In genomic region chr2:73823916-73824523, GRCh38 we compare ENCODE assay signal across 8 cellular contexts. TPM values are rescaled to one million over a fixed set of nuclear protein-coding genes. Genes with fewer than 3 reads are reported as not detected.
DNase-seq lines count a peak whose midpoint lies in the region; ATAC-seq, FAIRE-seq and TF ChIP-seq lines count a peak whose summit lies in the region.

No MANE protein-coding gene starts in this region.

- no peak overlapping the region for H3K27ac Mint-ChIP-seq in stimulated activated memory B cell treated with anti-CD40 and anti-IgM and Interleukin-4, amounts not matched to agents 10 μg/mL and 1 μg/mL and 100 μg/mL, for 72 hours

- no peak for TF ChIP-seq EP300 in SK-N-SH (IDR thresholded peaks at IDR 0.05; ENCODE audit: borderline replicate concordance in 1 of 2, low read depth in 1 of 2, low read length in 1 of 2)

- FAIRE-seq in A204.1 (lab: Jason Lieb, UNC) = peak; percentile 96

- no peak for TF ChIP-seq POLR2A in erythroblast (IDR thresholded peaks at IDR 0.05; ENCODE audit: low read length)

- no peaks in the 10 kb centered on the region for H3K9me3 Mint-ChIP-seq in stimulated activated memory B cell treated with anti-CD40 and anti-IgM and Interleukin-4, amounts not matched to agents 10 μg/mL and 1 μg/mL and 100 μg/mL, for 72 hours

- no peak overlapping the region for H2AFZ ChIP-seq in SK-N-SH (ENCODE audit: low read depth)

- TF ChIP-seq RAD21 in SK-N-SH (IDR thresholded peaks at IDR 0.05; ENCODE audit: low read length) = peak; percentile 91

- POLR2A ChIA-PET in SK-N-SH (lab: Yijun Ruan, JAX) = interaction anchor here (0.7 to 1.9 kb wide), 2 partner anchors 296 to 327 kb away, joined by 3 to 6 read pairs; no protein-coding TSS in a partner anchor

- H3K4me1 Mint-ChIP-seq in stimulated activated memory B cell treated with anti-CD40 and anti-IgM and Interleukin-4, amounts not matched to agents 10 μg/mL and 1 μg/mL and 100 μg/mL, for 72 hours = peaks cover 48% of the 10 kb centered on the region

- peaks cover 5% of the 10 kb centered on the region for H3F3A ChIP-seq in SK-N-SH (replicated peaks; ENCODE audit: insufficient read depth)

- H3K4me3 ChIP-seq in SK-N-SH (ENCODE audit: low read depth in 2 of 2, low read length in 1 of 2) (peak overlapping the region in 1 of 2 experiments; percentile 23; a peak in 1 of 4 replicates), neutrophil (ENCODE audit: low read depth in 1 of 2, low read length in 1 of 2) (no peak overlapping the region)

- H3K27ac ChIP-seq in SK-N-SH (ENCODE audit: low read depth in 2 of 2, low read length in 1 of 2) = no peak overlapping the region
- no peak overlapping the region for H3K27ac ChIP-seq in neutrophil

- no peaks in the 10 kb centered on the region for H3K36me3 Mint-ChIP-seq in stimulated activated memory B cell treated with anti-CD40 and anti-IgM and Interleukin-4, amounts not matched to agents 10 μg/mL and 1 μg/mL and 100 μg/mL, for 72 hours

- H3K4me1 ChIP-seq in SK-N-SH (ENCODE audit: control insufficient read depth in 1 of 2, insufficient read depth in 2 of 2, low read depth in 1 of 2, low read length in 1 of 2) (no peaks in the 10 kb centered on the region), neutrophil (ENCODE audit: control insufficient read depth in 1 of 2, insufficient read depth in 1 of 2, low read depth in 1 of 2, low read length in 1 of 2) (peaks cover 8 to 9% of the 10 kb centered on the region in 2 experiments)

- no peak overlapping the region for H3K4me3 Mint-ChIP-seq in stimulated activated memory B cell treated with anti-CD40 and anti-IgM and Interleukin-4, amounts not matched to agents 10 μg/mL and 1 μg/mL and 100 μg/mL, for 72 hours

- H3K9me3 ChIP-seq in SK-N-SH = no peaks in the 10 kb centered on the region
- H3K9me3 ChIP-seq in neutrophil = no peaks in the 10 kb centered on the region

- no peaks in the 10 kb centered on the region for H4K20me1 ChIP-seq in SK-N-SH (ENCODE audit: insufficient read depth)

- H3K9me2 ChIP-seq in SK-N-SH = no peaks in the 10 kb centered on the region

- H3K9ac ChIP-seq in SK-N-SH = no peak overlapping the region

- H3K27me3 Mint-ChIP-seq in stimulated activated memory B cell treated with anti-CD40 and anti-IgM and Interleukin-4, amounts not matched to agents 10 μg/mL and 1 μg/mL and 100 μg/mL, for 72 hours = no peaks in the 10 kb centered on the region

- H3K36me3 ChIP-seq in SK-N-SH (replicated peaks in 1 of 2; ENCODE audit: control insufficient read depth in 1 of 2, insufficient read depth in 2 of 2, low read length in 1 of 2) (no peaks in the 10 kb centered on the region), neutrophil (no peaks in the 10 kb centered on the region)

- H3K27me3 ChIP-seq in SK-N-SH (ENCODE audit: insufficient read depth) (0 out of 2 replicates have a peak, but pooled peaks cover 9% of the 10 kb centered on the region), neutrophil (peaks cover 4% of the 10 kb centered on the region)

- DNase-seq in GF-D8 (lab: John Stamatoyannopoulos, UW) (peak; percentile 41), NCI-H1436 (lab: John Stamatoyannopoulos, UW) (peak; percentile 58), SK-N-SH (peak; percentile 67), erythroblast (lab: John Stamatoyannopoulos, UW) (peak; percentile 84 to 89)

- CTCF ChIA-PET in SK-N-SH (lab: Yijun Ruan, JAX) = interaction anchor here (0.7 to 9.4 kb wide), 55 partner anchors 9 to 753 kb away, joined by 3 to 155 read pairs (median 4); partner anchors contain the start of genes BOLA3, MOB1A and MTHFD2

- ATAC-seq in stimulated activated memory B cell treated with anti-CD40 and anti-IgM and Interleukin-4, amounts not matched to agents 10 μg/mL and 1 μg/mL and 100 μg/mL, for 72 hours = no peak
- no peak for ATAC-seq in HG03045 (IDR thresholded peaks at IDR 0.05; ENCODE audit: unreplicated experiment)

- H3K4me2 ChIP-seq in SK-N-SH = no peak overlapping the region

- peak; percentile 95 for TF ChIP-seq CTCF in SK-N-SH (IDR thresholded peaks at IDR 0.05)
- peak; percentile 76 for TF ChIP-seq CTCF in neutrophil (IDR thresholded peaks at IDR 0.05)

- H3K79me2 ChIP-seq in SK-N-SH (ENCODE audit: insufficient read depth) = no peaks in the 10 kb centered on the region

- WGBS in SK-N-SH (ENCODE audit: low lambda C conversion rate) = 13% methylated on average over 3 of the region's 3 CpGs

TF ChIP-seq in SK-N-SH, 30 proteins besides CTCF, POLR2A, EP300 and RAD21:
- TF ChIP-seq, protein P1, sequence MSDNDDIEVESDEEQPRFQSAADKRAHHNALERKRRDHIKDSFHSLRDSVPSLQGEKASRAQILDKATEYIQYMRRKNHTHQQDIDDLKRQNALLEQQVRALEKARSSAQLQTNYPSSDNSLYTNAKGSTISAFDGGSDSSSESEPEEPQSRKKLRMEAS (IDR thresholded peaks at IDR 0.05; ENCODE audit: low read depth) = no peak
- TF ChIP-seq SMC3 (IDR thresholded peaks at IDR 0.05; ENCODE audit: low read depth, low read length) = peak; percentile 54

RNA-seq across cellular contexts. Expression of gene STAMBP, which starts 4.7 kb away (rescaled TPM):
- polyA plus RNA-seq in SK-N-SH (2012; rRNA removed) = 42.2 and 54.5 TPM in 2 replicates
- polyA plus RNA-seq in SK-N-SH (2012; cell fraction: cytosol; rRNA removed) = 49.8 and 49.9 TPM in 2 replicates
- 31.1 and 49.5 TPM in 2 replicates for polyA plus RNA-seq in SK-N-SH (2012; cell fraction: nucleus; rRNA removed)

RNA-seq across cellular contexts. Expression of gene C2orf78, which starts 40.0 kb away (rescaled TPM):
- 0.02 and 0.06 TPM in 2 replicates for polyA plus RNA-seq in SK-N-SH (2012; rRNA removed)
- 0.03 TPM in 2 replicates for polyA plus RNA-seq in SK-N-SH (2012; cell fraction: cytosol; rRNA removed)
- polyA plus RNA-seq in SK-N-SH (2012; cell fraction: nucleus; rRNA removed) = not detected in 2 replicates

RNA-seq across cellular contexts. Expression of gene DUSP11, which starts 44.1 kb away (rescaled TPM):
- polyA plus RNA-seq in SK-N-SH (2012; rRNA removed) = 14.4 and 19.3 TPM in 2 replicates
- polyA plus RNA-seq in SK-N-SH (2012; cell fraction: cytosol; rRNA removed) = 19.8 and 23.0 TPM in 2 replicates
- 6.7 and 11.1 TPM in 2 replicates for polyA plus RNA-seq in SK-N-SH (2012; cell fraction: nucleus; rRNA removed)
